In the genomic region with DNA sequence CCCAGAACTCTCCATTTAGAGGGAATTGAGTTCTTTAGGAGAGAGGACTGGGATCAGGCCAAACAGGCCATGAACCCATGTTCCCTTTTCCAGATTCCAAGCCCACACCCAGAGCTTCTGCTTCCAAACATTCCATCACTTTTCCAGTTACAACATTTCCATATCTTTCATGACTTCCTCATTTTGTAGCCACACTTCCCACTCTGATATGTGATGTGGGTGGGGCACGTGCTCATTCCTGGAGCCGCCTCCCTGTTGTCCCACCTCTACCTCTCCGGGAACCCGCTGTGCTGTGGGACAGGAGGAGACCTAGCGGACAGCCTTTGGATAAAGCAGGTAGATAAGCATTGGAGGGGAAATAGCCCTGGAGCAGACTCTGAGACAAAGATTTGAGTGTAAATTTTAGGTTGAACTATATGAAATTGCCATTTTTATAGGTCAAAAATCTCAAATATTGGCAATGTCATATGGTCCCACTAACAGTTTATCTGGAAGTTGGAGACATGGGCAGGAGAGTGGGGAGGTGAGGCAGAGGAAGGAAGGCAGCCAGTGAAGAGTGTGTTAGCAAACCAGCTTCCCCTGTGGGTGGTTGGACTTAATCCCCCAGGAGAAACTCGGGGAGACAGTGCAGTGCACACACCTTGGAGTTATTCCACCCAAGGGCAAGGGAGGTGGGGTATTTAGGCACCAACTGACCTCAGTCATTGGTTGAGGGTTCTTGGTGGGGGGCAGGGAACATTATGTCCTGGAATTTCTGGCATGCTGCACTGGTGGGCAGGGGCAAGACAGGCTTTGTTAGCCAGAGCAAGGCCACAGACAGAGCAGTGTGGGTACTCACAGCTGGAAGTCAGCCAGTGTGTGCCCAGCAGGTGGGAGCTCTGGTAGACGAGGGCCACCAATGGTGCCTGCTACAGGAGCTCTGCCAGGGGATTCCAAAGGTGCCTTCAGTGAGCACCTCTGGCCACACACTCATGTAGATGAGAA, we compare ENCODE assay signal across 19 cellular contexts. TPM values are rescaled to one million over a fixed set of nuclear protein-coding genes. Genes with fewer than 3 reads are reported as not detected.
DNase-seq lines count a peak whose midpoint lies in the region; ATAC-seq, FAIRE-seq and TF ChIP-seq lines count a peak whose summit lies in the region.
"Had no signal": no experiment of that assay in that cellular context is flagged by ENCODE, and none has a peak within 500 bp of the region (broad histone marks: within the 10 kb centered on the region; RNA-seq: fewer than 3 reads in every experiment).

No MANE protein-coding gene starts in this region.

- H2BK15ac ChIP-seq in H1 (ENCODE audit: low read length), result no peak overlapping the region; the same call in 1 of the 2 replicates

- TF ChIP-seq POLR2A in H1 (IDR thresholded peaks at IDR 0.05; ENCODE audit: control extremely low read depth in 1 of 2, low read depth in 2 of 2, low read length in 2 of 2), result no peak

- H3K27ac Mint-ChIP-seq in CD14-positive monocyte, result peak overlapping the region in 4 of 7 donors; percentile 11 to 73 (median 41)
- no peak overlapping the region for H3K27ac Mint-ChIP-seq in activated T-cell treated with anti-CD3 and anti-CD28 coated beads, Interleukin-2, amount 50 U/mL, for 72 hours
- H3K27ac Mint-ChIP-seq: activated T-cell treated with anti-CD3 and anti-CD28 coated beads, Interleukin-2, amount 50 U/mL, for 24 hours had no signal

- H3K4me1 ChIP-seq in H1 (replicated peaks in 1 of 4; ENCODE audit: control insufficient read depth in 3 of 4, insufficient read depth in 4 of 4, low read length in 3 of 4) (peaks cover 0 to 16% (median 4%) of the 10 kb centered on the region in 4 experiments; a peak in 6 of 7 replicates), liver (ENCODE audit: control insufficient read depth in 4 of 4, insufficient read depth in 4 of 4, low read length in 3 of 4) (peaks cover 19 to 37% (median 27%) of the 10 kb centered on the region in 4 donors), small intestine (ENCODE audit: control insufficient read depth in 2 of 2, insufficient read depth in 1 of 2, low read depth in 1 of 2, low read length in 1 of 2) (no peaks in the 10 kb centered on the region)
- H3K4me1 ChIP-seq: prostate gland had no signal

- H3K27ac ChIP-seq in H1 (ENCODE audit: low read depth, low read length) (no peak overlapping the region), liver (ENCODE audit: low read depth in 1 of 2, low read length in 2 of 2) (peak overlapping the region in 1 of 2 donors; percentile 72), small intestine (ENCODE audit: low read depth in 1 of 2, low read length in 1 of 2) (peak overlapping the region in 1 of 2 donors; percentile 49)
- H3K27ac ChIP-seq: RWPE1 had no signal

- H3K27me3 Mint-ChIP-seq in CD14-positive monocyte (ENCODE audit: low read depth in 3 of 3), result peaks cover 0 to 5% (median 4%) of the 10 kb centered on the region in 3 donors
- H3K27me3 Mint-ChIP-seq in activated T-cell treated with anti-CD3 and anti-CD28 coated beads, Interleukin-2, amount 50 U/mL, for 72 hours (ENCODE audit: low read depth), result peaks cover 5% of the 10 kb centered on the region
- H3K27me3 Mint-ChIP-seq in activated T-cell treated with anti-CD3 and anti-CD28 coated beads, Interleukin-2, amount 50 U/mL, for 4 hours (ENCODE audit: low read depth), result no peaks in the 10 kb centered on the region

- H3K4me1 Mint-ChIP-seq in CD14-positive monocyte, result peaks cover 28% of the 10 kb centered on the region
- H3K4me1 Mint-ChIP-seq in activated T-cell treated with anti-CD3 and anti-CD28 coated beads, Interleukin-2, amount 50 U/mL, for 72 hours (ENCODE audit: low read depth), result peaks cover 13% of the 10 kb centered on the region
- H3K4me1 Mint-ChIP-seq in activated T-cell treated with anti-CD3 and anti-CD28 coated beads, Interleukin-2, amount 50 U/mL, for 4 hours (ENCODE audit: low read depth), result peaks cover 15% of the 10 kb centered on the region

- H3K9me3 ChIP-seq in H1 (ENCODE audit: insufficient read depth in 2 of 2, low read depth in 1 of 2, low read length in 1 of 2), result no peaks in the 10 kb centered on the region
- no peaks in the 10 kb centered on the region for H3K9me3 ChIP-seq in liver (ENCODE audit: control insufficient read depth in 4 of 4, low read length in 3 of 4)
- no peaks in the 10 kb centered on the region for H3K9me3 ChIP-seq in small intestine (ENCODE audit: control insufficient read depth, low read depth)
- H3K9me3 ChIP-seq: prostate gland had no signal

- no peak overlapping the region for H3K4ac ChIP-seq in H1 (replicated peaks; ENCODE audit: insufficient read length, low read depth, low read length)

- H3K4me3 ChIP-seq in H1 (ENCODE audit: extremely low read depth in 1 of 4, insufficient read depth in 2 of 4, low read depth in 3 of 4, low read length in 4 of 4) (no peak overlapping the region), liver (ENCODE audit: low read depth in 1 of 3, low read length in 3 of 3) (no peak overlapping the region), small intestine (ENCODE audit: low read depth in 1 of 2, low read length in 2 of 2) (no peak overlapping the region)
- H3K4me3 ChIP-seq: prostate gland had no signal

- H4K91ac ChIP-seq in H1 (replicated peaks; ENCODE audit: insufficient read length, low read length), result no peak overlapping the region

- TF ChIP-seq RAD21 in H1 (IDR thresholded peaks at IDR 0.05 in 1 of 2, conservative IDR thresholded peaks at IDR 0.05 in 1 of 2; ENCODE audit: low read depth in 2 of 2, low read length in 2 of 2) (no peak), liver (IDR thresholded peaks at IDR 0.05) (peak in 1 of 2 donors; percentile 23)

- no peaks in the 10 kb centered on the region for H4K20me1 ChIP-seq in H1 (replicated peaks in 1 of 2; ENCODE audit: control insufficient read depth in 1 of 2, insufficient read depth in 2 of 2, low read length in 2 of 2)

- ATAC-seq in activated T-cell treated with anti-CD3 and anti-CD28 coated beads, Interleukin-2, amount 50 U/mL, for 72 hours (replicated peaks in 1 of 2), result no peak
- no peak for ATAC-seq in HG03354 (IDR thresholded peaks at IDR 0.05; ENCODE audit: poor library complexity, severe bottlenecking, unreplicated experiment)
- ATAC-seq in activated T-cell treated with anti-CD3 and anti-CD28 coated beads, Interleukin-2, amount 50 U/mL, for 4 hours, result no peak
- ATAC-seq: HCT116 had no signal

- H2BK120ac ChIP-seq in H1 (replicated peaks; ENCODE audit: low read depth, low read length), result no peak overlapping the region

- peak overlapping the region; percentile 82 for H3K14ac ChIP-seq in H1 (ENCODE audit: insufficient read length)

- no peak for FAIRE-seq in H1 (lab: Jason Lieb, UNC)
- FAIRE-seq in small intestine (lab: Jason Lieb, UNC), result no peak

- peak overlapping the region; percentile 87 for H2AFZ ChIP-seq in H1 (ENCODE audit: low read length)

- H3K23me2 ChIP-seq in H1 (ENCODE audit: low read depth, low read length), result no peaks in the 10 kb centered on the region

- no peak for TF ChIP-seq CTCF in CD14-positive monocyte (IDR thresholded peaks at IDR 0.05)
- TF ChIP-seq CTCF in H1 (IDR thresholded peaks at IDR 0.05; ENCODE audit: control extremely low read depth in 1 of 3, insufficient read depth in 1 of 3, low read depth in 1 of 3, low read length in 3 of 3), result no peak
- TF ChIP-seq CTCF in liver (IDR thresholded peaks at IDR 0.05; ENCODE audit: low read depth, low read length, missing input control), result no peak

- H3K79me1 ChIP-seq in H1 (ENCODE audit: low read depth, low read length), result no peaks in the 10 kb centered on the region

- TF ChIP-seq EP300 in H1 (IDR thresholded peaks at IDR 0.05; ENCODE audit: borderline replicate concordance in 1 of 2, low read depth in 2 of 2, low read length in 2 of 2), result no peak

- H3K9ac ChIP-seq in H1 (replicated peaks in 1 of 4; ENCODE audit: extremely low read depth in 1 of 4, low read depth in 3 of 4, low read length in 3 of 4) (no peak overlapping the region), liver (ENCODE audit: low read depth in 1 of 2, low read length in 2 of 2) (peak overlapping the region in 1 of 2 donors; percentile 29)

- no peak overlapping the region for H3K4me3 Mint-ChIP-seq in CD14-positive monocyte
- no peak overlapping the region for H3K4me3 Mint-ChIP-seq in activated T-cell treated with anti-CD3 and anti-CD28 coated beads, Interleukin-2, amount 50 U/mL, for 72 hours
- H3K4me3 Mint-ChIP-seq in activated T-cell treated with anti-CD3 and anti-CD28 coated beads, Interleukin-2, amount 50 U/mL, for 4 hours, result no peak overlapping the region
- H3K4me3 Mint-ChIP-seq: activated T-cell treated with anti-CD3 and anti-CD28 coated beads, Interleukin-2, amount 50 U/mL, for 24 hours had no signal

- H3K4me2 ChIP-seq in H1 (ENCODE audit: insufficient read depth in 1 of 2, low read depth in 2 of 2, low read length in 2 of 2), result no peak overlapping the region; a peak in 1 of 4 replicates

- H3K18ac ChIP-seq in H1 (ENCODE audit: extremely low read depth, low read length), result no peak overlapping the region

- peak overlapping the region; percentile 72 for H2BK12ac ChIP-seq in H1 (ENCODE audit: low read depth, low read length)

- H2BK5ac ChIP-seq in H1 (ENCODE audit: low read depth, low read length), result 0 out of 2 replicates have a peak overlapping the region, but pooled peaks have one; percentile 77

- H3K56ac ChIP-seq in H1 (replicated peaks; ENCODE audit: insufficient read length, low read depth, low read length), result no peak overlapping the region

- peaks cover 0 to 4% of the 10 kb centered on the region in 2 donors for H3K36me3 Mint-ChIP-seq in CD14-positive monocyte
- no peaks in the 10 kb centered on the region for H3K36me3 Mint-ChIP-seq in activated T-cell treated with anti-CD3 and anti-CD28 coated beads, Interleukin-2, amount 50 U/mL, for 72 hours (ENCODE audit: insufficient read depth in 2 of 2)
- no peaks in the 10 kb centered on the region for H3K36me3 Mint-ChIP-seq in activated T-cell treated with anti-CD3 and anti-CD28 coated beads, Interleukin-2, amount 50 U/mL, for 4 hours (ENCODE audit: insufficient read depth)

- H4K8ac ChIP-seq in H1 (ENCODE audit: extremely low read depth, insufficient read depth, low read length), result no peak overlapping the region

- H3K27me3 ChIP-seq in H1 (replicated peaks in 1 of 4; ENCODE audit: control insufficient read depth in 3 of 4, extremely low read depth in 1 of 4, insufficient read depth in 3 of 4, low read length in 3 of 4), result no peaks in the 10 kb centered on the region
- no peaks in the 10 kb centered on the region for H3K27me3 ChIP-seq in liver (ENCODE audit: control insufficient read depth in 4 of 4, insufficient read depth in 4 of 4, low read length in 3 of 4)
- no peaks in the 10 kb centered on the region for H3K27me3 ChIP-seq in small intestine (ENCODE audit: control insufficient read depth in 2 of 2, insufficient read depth in 2 of 2, low read length in 2 of 2)

- H2AK5ac ChIP-seq in H1 (ENCODE audit: low read depth, low read length), result peak overlapping the region; percentile 48; the same call in 1 of the 2 replicates

- no peak overlapping the region for H3K23ac ChIP-seq in H1 (ENCODE audit: insufficient read length)

- POLR2A ChIA-PET in H1 (lab: Charles Lee; ENCODE audit: partially characterized antibody), result no interaction called here

- CTCF ChIA-PET in H1 (lab: Charles Lee; ENCODE audit: partially characterized antibody), result interaction anchor here (0.7 to 2.5 kb wide), 5 partner anchors 9 to 98 kb away, joined by 3 to 15 read pairs (median 3); no protein-coding TSS in a partner anchor

- peaks cover 0 to 3% (median 0%) of the 10 kb centered on the region in 7 donors for H3K9me3 Mint-ChIP-seq in CD14-positive monocyte
- H3K9me3 Mint-ChIP-seq in activated T-cell treated with anti-CD3 and anti-CD28 coated beads, Interleukin-2, amount 50 U/mL, for 72 hours, result no peaks in the 10 kb centered on the region
- no peaks in the 10 kb centered on the region for H3K9me3 Mint-ChIP-seq in activated T-cell treated with anti-CD3 and anti-CD28 coated beads, Interleukin-2, amount 50 U/mL, for 4 hours
- H3K9me3 Mint-ChIP-seq: activated T-cell treated with anti-CD3 and anti-CD28 coated beads, Interleukin-2, amount 50 U/mL, for 24 hours had no signal

- H2BK20ac ChIP-seq in H1 (ENCODE audit: low read length), result 0 out of 2 replicates have a peak overlapping the region, but pooled peaks have one; percentile 8

- WGBS in H1 (ENCODE audit: extremely low coverage in 1 of 2, insufficient coverage in 1 of 2, insufficient read length in 1 of 2, insufficient replicate concordance in 2 of 2, low coverage in 1 of 2, low lambda C conversion rate in 2 of 2, missing lambda C conversion rate in 1 of 2), 2 experiments, result 88% methylated on average over 7 of the region's 7 CpGs; no CpG with 5 or more reads in 1 of the 2 experiments
- WGBS in liver, result 81% methylated on average over 7 of the region's 7 CpGs
- 48 to 69% (median 51%) methylated on average over 7 of the region's 7 CpGs for WGBS in small intestine, 3 donors

- DNase-seq in CD14-positive monocyte (ENCODE audit: low spot score) (no peak), H1 (ENCODE audit: low read depth in 1 of 2, low spot score in 2 of 2) (peak in 1 of 2 experiments; percentile 46), small intestine (peak; percentile 36)
- DNase-seq in activated T-cell treated with anti-CD3 and anti-CD28 coated beads, Interleukin-2, amount 50 U/mL, for 72 hours, result no peak
- DNase-seq in activated naive CD4-positive, alpha-beta T cell treated with anti-CD3 and anti-CD28 coated beads, Interleukin-2, amount 50 U/mL, for 16 hours, result no peak
- DNase-seq in activated T-cell treated with anti-CD3 and anti-CD28 coated beads, Interleukin-2, amount 50 U/mL, for 4 hours, result no peak
- DNase-seq: activated CD4-positive, alpha-beta T cell treated with anti-CD3 and anti-CD28 coated beads for 48 hours; activated T-cell treated with anti-CD3 and anti-CD28 coated beads, Interleukin-2, amount 50 U/mL, for 24 hours; cortex of kidney; midbrain; NCI-H187 treated with DMSO at 0.1 percent for 48 hours; stimulated activated CD4-positive, alpha-beta T cell treated with anti-CD3 and anti-CD28 coated beads, Interleukin-4, amount 100 ng/mL, for 1 hour had no signal

- no peak overlapping the region for H4K5ac ChIP-seq in H1 (ENCODE audit: insufficient read length, low read depth, low read length)

- intact Hi-C loops in CD14-positive monocyte (cut with micrococcal nuclease), result no loop called here

- H3K79me2 ChIP-seq in H1 (ENCODE audit: control insufficient read depth in 1 of 2, insufficient read depth in 2 of 2, low read length in 2 of 2), result no peaks in the 10 kb centered on the region

- no peaks in the 10 kb centered on the region for H3K36me3 ChIP-seq in H1 (ENCODE audit: control insufficient read depth in 2 of 4, insufficient read depth in 4 of 4, low read length in 3 of 4)
- H3K36me3 ChIP-seq in liver (ENCODE audit: control insufficient read depth in 4 of 4, insufficient read depth in 3 of 4, low read depth in 1 of 4, low read length in 3 of 4), result no peaks in the 10 kb centered on the region
- H3K36me3 ChIP-seq in small intestine (ENCODE audit: control insufficient read depth in 2 of 2, insufficient read depth in 2 of 2, low read length in 2 of 2), result no peaks in the 10 kb centered on the region
- H3K36me3 ChIP-seq: prostate gland had no signal

RNA-seq across cellular contexts. Expression of gene CYP8B1, which starts 31.7 kb away (rescaled TPM):
- polyA plus RNA-seq in CD14-positive monocyte (not detected), H1 (2011; rRNA removed) (not detected in 2 replicates), liver (100 to 1,000 TPM; 218 to 229 TPM), small intestine (under 1 TPM in 1 of 3 donors, not detected in 2; 0.01 TPM)
- total RNA-seq in H1 (2021; fragmentation: NEBNext Ultra II Directional; extraction: Animal tissue kit (Norgen Biotek cat#: 25700)), result not detected in 2 replicates
- not detected for polyA plus RNA-seq in H1 (2011; cell fraction: cytosol; rRNA removed)
- polyA plus RNA-seq in H1 (2011; cell fraction: nucleus; rRNA removed), result not detected
- polyA plus RNA-seq in H1 (2012, experiment 1 of 2), result not detected in 4 replicates
- polyA plus RNA-seq in H1 (2012, experiment 2 of 2), result not detected
- polyA plus RNA-seq in H1 (2013, experiment 1 of 2), result not detected
- polyA plus RNA-seq in H1 (2013, experiment 2 of 2), result not detected
- not detected in 2 replicates for polyA minus RNA-seq in H1 (2011; rRNA and poly(A)+ RNA removed)
- not detected for polyA minus RNA-seq in H1 (2011; cell fraction: cytosol; rRNA and poly(A)+ RNA removed)
- not detected for polyA minus RNA-seq in H1 (2011; cell fraction: nucleus; rRNA and poly(A)+ RNA removed)
- 100 to 1,000 TPM in 1 of 2 donors, 10 to 100 TPM in 1; 21.2 to 490 TPM for total RNA-seq in liver
- not detected for total RNA-seq in activated T-cell treated with anti-CD3 and anti-CD28 coated beads, Interleukin-2, amount 50 U/mL, for 72 hours
- under 1 TPM; 0.05 to 0.10 (median 0.05) TPM for total RNA-seq in activated T-cell treated with anti-CD3 and anti-CD28 coated beads, Interleukin-2, amount 50 U/mL, for 4 hours
- total RNA-seq: fibroblast of lung; prostate gland; T-helper 2 cell treated with Interferon-gamma antibody and Interleukin-4, amounts not matched to agents 100 ng/mL and 5 ng/mL, for 36 hours had no signal
- polyA plus RNA-seq: fibroblast of lung had no signal

RNA-seq across cellular contexts. Expression of gene ACKR2, which starts 34.8 kb away (rescaled TPM):
- polyA plus RNA-seq in CD14-positive monocyte (not detected), H1 (2011; rRNA removed) (0.09 and 0.12 TPM in 2 replicates), liver (1 to 10 TPM; 7.3 to 9.2 TPM), small intestine (1 to 10 TPM in 1 of 3 donors, under 1 TPM in 2; 0.22 to 2.5 (median 0.81) TPM)
- 0.09 and 0.17 TPM in 2 replicates for total RNA-seq in H1 (2021; fragmentation: NEBNext Ultra II Directional; extraction: Animal tissue kit (Norgen Biotek cat#: 25700))
- not detected for polyA plus RNA-seq in H1 (2011; cell fraction: cytosol; rRNA removed)
- 0.11 TPM for polyA plus RNA-seq in H1 (2011; cell fraction: nucleus; rRNA removed)
- polyA plus RNA-seq in H1 (2012, experiment 1 of 2), result 0.09 to 0.26 TPM (median 0.15 TPM) in 4 replicates
- not detected for polyA plus RNA-seq in H1 (2012, experiment 2 of 2)
- 0.22 TPM for polyA plus RNA-seq in H1 (2013, experiment 1 of 2)
- 0.09 TPM for polyA plus RNA-seq in H1 (2013, experiment 2 of 2)
- polyA minus RNA-seq in H1 (2011; rRNA and poly(A)+ RNA removed), result 0.28 and 0.80 TPM in 2 replicates
- polyA minus RNA-seq in H1 (2011; cell fraction: cytosol; rRNA and poly(A)+ RNA removed), result not detected
- polyA minus RNA-seq in H1 (2011; cell fraction: nucleus; rRNA and poly(A)+ RNA removed), result 1.4 TPM
- 10 to 100 TPM; 12.5 to 19.3 TPM for total RNA-seq in liver
- total RNA-seq in activated T-cell treated with anti-CD3 and anti-CD28 coated beads, Interleukin-2, amount 50 U/mL, for 72 hours, result 1 to 10 TPM; 1.1 to 1.2 TPM
- under 1 TPM; 0.13 to 0.56 (median 0.14) TPM for total RNA-seq in activated T-cell treated with anti-CD3 and anti-CD28 coated beads, Interleukin-2, amount 50 U/mL, for 4 hours

RNA-seq across cellular contexts. Expression of gene HIGD1A, which starts 39.7 kb away (rescaled TPM):
- polyA plus RNA-seq in CD14-positive monocyte, result 100 to 1,000 TPM; 104 to 115 TPM
- total RNA-seq in H1 (2021; fragmentation: NEBNext Ultra II Directional; extraction: Animal tissue kit (Norgen Biotek cat#: 25700)), result 94.7 and 95.4 TPM in 2 replicates
- polyA plus RNA-seq in H1 (2011; rRNA removed), result 33.5 and 67.3 TPM in 2 replicates
- 106 TPM for polyA plus RNA-seq in H1 (2011; cell fraction: cytosol; rRNA removed)
- polyA plus RNA-seq in H1 (2011; cell fraction: nucleus; rRNA removed), result 7.9 TPM
- 60.1 to 100 TPM (median 79.3 TPM) in 4 replicates for polyA plus RNA-seq in H1 (2012, experiment 1 of 2)
- 55.6 TPM for polyA plus RNA-seq in H1 (2012, experiment 2 of 2)
- polyA plus RNA-seq in H1 (2013, experiment 1 of 2), result 97.9 TPM
- 106 TPM for polyA plus RNA-seq in H1 (2013, experiment 2 of 2)
- polyA minus RNA-seq in H1 (2011; rRNA and poly(A)+ RNA removed), result 22.6 and 37.3 TPM in 2 replicates
- polyA minus RNA-seq in H1 (2011; cell fraction: cytosol; rRNA and poly(A)+ RNA removed), result 27.4 TPM
- 17.6 TPM for polyA minus RNA-seq in H1 (2011; cell fraction: nucleus; rRNA and poly(A)+ RNA removed)
- total RNA-seq in liver, result 100 to 1,000 TPM; 117 to 234 TPM
- polyA plus RNA-seq in liver, result 100 to 1,000 TPM; 256 TPM
- 100 to 1,000 TPM; 203 to 333 (median 307) TPM for polyA plus RNA-seq in small intestine
- 10 to 100 TPM; 54.0 to 63.8 TPM for total RNA-seq in activated T-cell treated with anti-CD3 and anti-CD28 coated beads, Interleukin-2, amount 50 U/mL, for 72 hours
- 10 to 100 TPM; 75.5 to 88.7 (median 83.0) TPM for total RNA-seq in activated T-cell treated with anti-CD3 and anti-CD28 coated beads, Interleukin-2, amount 50 U/mL, for 4 hours

Comparison
In these comparisons a context has a peak if more than half of its experiments do, and no peak if none do; other contexts are left out.
1. RNA of gene CYP8B1, which starts 31.7 kb away (total RNA-seq): 21.2 to 490 TPM in liver; 0.05 to 0.10 TPM in activated T-cell treated with anti-CD3 and anti-CD28 coated beads, Interleukin-2, amount 50 U/mL, for 4 hours, not detected in H1 and not detected in activated T-cell treated with anti-CD3 and anti-CD28 coated beads, Interleukin-2, amount 50 U/mL, for 72 hours; every median in the first group is over 10 times any median in the second.
2. RNA of gene ACKR2, which starts 34.8 kb away (total RNA-seq): 12.5 to 19.3 TPM in liver; 1.1 to 1.2 TPM in activated T-cell treated with anti-CD3 and anti-CD28 coated beads, Interleukin-2, amount 50 U/mL, for 72 hours, 0.13 to 0.56 TPM in activated T-cell treated with anti-CD3 and anti-CD28 coated beads, Interleukin-2, amount 50 U/mL, for 4 hours and 0.09 to 0.17 TPM in H1; every median in the first group is over 4 times any median in the second.